28 cellular contexts compared by ENCODE assay signal in genomic region chr12:123987022-123987421, GRCh38. TPM values are rescaled to one million over a fixed set of nuclear protein-coding genes. Genes with fewer than 3 reads are reported as not detected.
A peak's percentile ranks its signal among the peaks of the same experiment; 100 is the strongest.
DNase-seq lines count a peak whose midpoint lies in the region; ATAC-seq, FAIRE-seq and TF ChIP-seq lines count a peak whose summit lies in the region.
"Had no signal": no experiment of that assay in that cellular context is flagged by ENCODE, and none has a peak within 500 bp of the region (broad histone marks: within the 10 kb centered on the region; RNA-seq: fewer than 3 reads in every experiment).

No MANE protein-coding gene starts in this region.

- ATAC-seq in right cardiac atrium (no peak), upper lobe of right lung (no peak)
- ATAC-seq: A549; activated CD8-positive, alpha-beta T cell treated with anti-CD3 and anti-CD28 coated beads, Interleukin-2, amount 10 ng/mL, durations not matched to agents 7 days and 5 days; CD8-positive, alpha-beta T cell; effector memory CD8-positive, alpha-beta T cell; natural killer cell treated with Interleukin-12 subunit alpha and Interleukin-12 subunit beta and Interleukin-15 and Interleukin-18, amount 100 ng/mL, for 72 hours; pancreas; PC-3; SK-N-SH treated with all-trans-retinoic acid at 6 μM for 48 hours had no signal

- no peaks in the 10 kb centered on the region for H3K27me3 ChIP-seq in left ventricle myocardium inferior (ENCODE audit: low read depth)
- no peaks in the 10 kb centered on the region for H3K27me3 ChIP-seq in right cardiac atrium (ENCODE audit: control insufficient read depth, insufficient read depth)
- H3K27me3 ChIP-seq in dorsolateral prefrontal cortex, result no peaks in the 10 kb centered on the region
- no peaks in the 10 kb centered on the region for H3K27me3 ChIP-seq in osteoblast (ENCODE audit: insufficient read depth, low read length)
- H3K27me3 ChIP-seq in upper lobe of right lung, result no peaks in the 10 kb centered on the region
- H3K27me3 ChIP-seq: pancreas, stomach, tibial artery had no signal

- FAIRE-seq in GM19239 (lab: Jason Lieb, UNC), result no peak
- FAIRE-seq: A549, colon, keratinocyte, pancreas had no signal

- H2AFZ ChIP-seq in osteoblast (ENCODE audit: low read length), result no peak overlapping the region

- H4K20me1 ChIP-seq in osteoblast (ENCODE audit: insufficient read depth, low read length), result peaks cover 10% of the 10 kb centered on the region

- H3K36me3 ChIP-seq in left ventricle myocardium inferior (peaks cover 26% of the 10 kb centered on the region), osteoblast (ENCODE audit: insufficient read depth, low read length) (peaks cover 5% of the 10 kb centered on the region), upper lobe of right lung (peaks cover 40% of the 10 kb centered on the region)
- H3K36me3 ChIP-seq: pancreas had no signal

- 76% methylated on average over 2 of the region's 2 CpGs for WGBS in right cardiac atrium

- H3K79me2 ChIP-seq in osteoblast (ENCODE audit: insufficient read depth, low read length), result peaks cover 48% of the 10 kb centered on the region

- intact Hi-C loops in left ventricle myocardium inferior (cut with micrococcal nuclease) (loop anchor here (10.0 kb wide), 1 partner anchor 82 kb away; no protein-coding TSS in a partner anchor), right cardiac atrium (cut with DNase I) (loop anchor here in 2 of 4 donors (10.0 kb wide), 1 partner anchor 82 kb away; no protein-coding TSS in a partner anchor), dorsolateral prefrontal cortex (cut with DNase I) (loop anchor here in 1 of 2 donors (10.0 kb wide), 1 partner anchor 182 kb away; no protein-coding TSS in a partner anchor), upper lobe of right lung (cut with DNase I) (loop anchor here (10.0 kb wide), 1 partner anchor 82 kb away; no protein-coding TSS in a partner anchor)

- H3K27ac ChIP-seq in left ventricle myocardium inferior (replicated peaks), result peak overlapping the region; percentile 76
- H3K27ac ChIP-seq in right cardiac atrium (ENCODE audit: low read length), result no peak overlapping the region
- H3K27ac ChIP-seq in dorsolateral prefrontal cortex, result peak overlapping the region in 40 of 59 donors; percentile 3 to 75 (median 52)
- peak overlapping the region; percentile 41 for H3K27ac ChIP-seq in osteoblast (ENCODE audit: low read depth, low read length)
- H3K27ac ChIP-seq in upper lobe of right lung, result peak overlapping the region; percentile 45
- H3K27ac ChIP-seq: A549, pancreas, stomach had no signal

- TF ChIP-seq CTCF in left ventricle myocardium inferior (IDR thresholded peaks at IDR 0.05; ENCODE audit: borderline replicate concordance) (no peak), dorsolateral prefrontal cortex (IDR thresholded peaks at IDR 0.05 in 54 of 56, conservative IDR thresholded peaks at IDR 0.05 in 2 of 56; ENCODE audit: low read depth in 1 of 56, partially characterized antibody in 56 of 56) (no peak), osteoblast (IDR thresholded peaks at IDR 0.05; ENCODE audit: extremely low read depth, low read depth, low read length) (no peak), upper lobe of right lung (IDR thresholded peaks at IDR 0.05) (no peak)

- no peak overlapping the region for H3K4me2 ChIP-seq in osteoblast (ENCODE audit: insufficient read depth, low read length)
- H3K4me2 ChIP-seq: A549 had no signal

- H3K9me3 ChIP-seq in left ventricle myocardium inferior (replicated peaks) (no peaks in the 10 kb centered on the region), right cardiac atrium (ENCODE audit: control insufficient read depth, low read length) (no peaks in the 10 kb centered on the region), osteoblast (ENCODE audit: low read depth, low read length) (no peaks in the 10 kb centered on the region), upper lobe of right lung (no peaks in the 10 kb centered on the region)
- H3K9me3 ChIP-seq: A549, pancreas, stomach, tibial artery had no signal

- H3K4me1 ChIP-seq in left ventricle myocardium inferior (peaks cover 94% of the 10 kb centered on the region), right cardiac atrium (ENCODE audit: control insufficient read depth, insufficient read depth, low read length) (peaks cover 23% of the 10 kb centered on the region), osteoblast (ENCODE audit: insufficient read depth, low read length) (peaks cover 41% of the 10 kb centered on the region), upper lobe of right lung (peaks cover 27% of the 10 kb centered on the region)

- DNase-seq in left ventricle myocardium inferior, result no peak
- no peak for DNase-seq in right cardiac atrium
- DNase-seq in dorsolateral prefrontal cortex, result no peak
- no peak for DNase-seq in osteoblast (ENCODE audit: insufficient read length, low spot score, missing footprints)
- DNase-seq in upper lobe of right lung, result no peak
- no peak for DNase-seq in GM19239 (ENCODE audit: insufficient read length, low spot score)
- no peak for DNase-seq in activated CD4-positive, alpha-beta T cell treated with anti-CD3 and anti-CD28 coated beads for 4 hours
- no peak for DNase-seq in NCI-H146 (lab: John Stamatoyannopoulos, UW)
- DNase-seq: activated CD8-positive, alpha-beta T cell treated with anti-CD3 and anti-CD28 coated beads, Interleukin-2, amount 10 ng/mL, durations not matched to agents 7 days and 5 days; AML-193; CD8-positive, alpha-beta T cell; DMS 273 treated with DMSO at 0.1 percent for 48 hours; effector memory CD8-positive, alpha-beta T cell; GOT3; IMR-90; NCI-H1092; NCI-H187 treated with DMSO at 0.1 percent for 48 hours; NCI-H510A treated with DMSO at 0.1 percent for 48 hours; pancreas; PC-3; stimulated activated CD8-positive, alpha-beta memory T cell treated with anti-CD3 and anti-CD28 coated beads, Interleukin-4, amount 100 ng/mL, for 48 hours; stomach; tibial artery had no signal

- H3K4me3 ChIP-seq in left ventricle myocardium inferior (no peak overlapping the region), right cardiac atrium (ENCODE audit: low read length) (no peak overlapping the region), dorsolateral prefrontal cortex (no peak overlapping the region), osteoblast (ENCODE audit: insufficient read depth, low read length) (no peak overlapping the region), upper lobe of right lung (no peak overlapping the region)
- H3K4me3 ChIP-seq: A549, pancreas, stomach, tibial artery had no signal

RNA-seq across cellular contexts. Expression of gene ZNF664, which starts 14.0 kb away (rescaled TPM):
- total RNA-seq in left ventricle myocardium inferior (80.7 TPM), right cardiac atrium (10 to 100 TPM; 73.6 to 80.6 (median 77.0) TPM), dorsolateral prefrontal cortex (100 to 1,000 TPM in 99 of 120 experiments, 10 to 100 TPM in 21; 82.2 to 211 (median 117) TPM), osteoblast (95.2 and 114 TPM in 2 replicates), upper lobe of right lung (92.3 TPM)
- 50.2 TPM for polyA plus RNA-seq in right cardiac atrium

RNA-seq across cellular contexts. Expression of gene CCDC92, which starts 14.4 kb away (rescaled TPM):
- 57.2 TPM for total RNA-seq in left ventricle myocardium inferior
- total RNA-seq in right cardiac atrium, result 10 to 100 TPM; 47.5 to 64.4 (median 52.4) TPM
- 80.0 TPM for polyA plus RNA-seq in right cardiac atrium
- 100 to 1,000 TPM in 116 of 120 experiments, 10 to 100 TPM in 4; 89.7 to 184 (median 138) TPM for total RNA-seq in dorsolateral prefrontal cortex
- 25.7 and 29.5 TPM in 2 replicates for total RNA-seq in osteoblast
- total RNA-seq in upper lobe of right lung, result 48.6 TPM
